In genomic region chr3:66210687-66211295, GRCh38 we compare ENCODE assay signal across 1 cellular context.
TF ChIP-seq lines count a peak whose summit lies in the region.

No MANE protein-coding gene starts in this region.

TF ChIP-seq in HepG2, 621 proteins besides CTCF, POLR2A, EP300 and RAD21 (continued from another document):
- TF ChIP-seq MAZ (IDR thresholded peaks at IDR 0.05; ENCODE audit: borderline replicate concordance, low read depth, low read length) (no peak), MAZ (CRISPR knock-in tag; IDR thresholded peaks at IDR 0.05; ENCODE audit: low read depth) (no peak)
